Comparison of ENCODE assay signal across 8 cellular contexts in the genomic region with DNA sequence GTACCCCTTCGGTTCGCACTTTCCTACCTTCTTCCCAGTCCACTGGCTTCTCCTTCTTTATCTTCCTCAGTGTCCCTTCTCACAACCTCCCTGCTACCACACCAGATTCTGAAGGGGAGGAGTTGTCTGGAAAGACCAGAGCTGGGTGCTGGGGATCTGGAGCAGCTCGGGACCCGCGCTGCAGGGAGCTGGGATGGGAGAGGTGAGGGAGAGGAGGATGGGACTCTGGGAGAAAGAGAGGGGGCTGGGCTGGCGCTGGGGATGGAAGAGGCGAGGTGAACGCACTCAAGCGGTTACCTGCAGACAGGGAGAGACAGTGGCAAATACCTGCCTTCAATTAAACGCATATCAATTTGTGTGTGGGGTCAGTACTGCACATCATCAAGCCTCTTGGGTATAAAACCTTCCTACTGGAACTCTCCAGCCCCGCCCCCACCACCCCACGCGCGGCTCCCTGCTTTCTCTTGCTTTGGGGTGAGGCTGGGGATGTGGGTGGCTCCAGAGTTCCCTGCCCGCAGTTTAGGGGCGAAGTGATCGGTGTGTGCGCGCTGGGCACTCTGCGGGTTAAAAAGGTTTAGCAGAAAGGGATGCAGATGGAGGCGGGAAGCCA. TPM values are rescaled to one million over a fixed set of nuclear protein-coding genes. Genes with fewer than 3 reads are reported as not detected.
DNase-seq lines count a peak whose midpoint lies in the region; ATAC-seq, FAIRE-seq and TF ChIP-seq lines count a peak whose summit lies in the region.

No MANE protein-coding gene starts in this region.

- FAIRE-seq in GM12878 (lab: Jason Lieb, UNC), result no peak

- H3K4me1 Mint-ChIP-seq in memory B cell, result peaks cover 17% of the 10 kb centered on the region

- SMC1A ChIA-PET in GM12878 (lab: Charles Lee; ENCODE audit: uncharacterized antibody, unreplicated experiment), result interaction anchor here (0.7 to 1.2 kb wide), 2 partner anchors 12 to 17 kb away, joined by 3 to 4 read pairs; no protein-coding TSS in a partner anchor

- DNase-seq in stimulated activated CD8-positive, alpha-beta memory T cell treated with anti-CD3 and anti-CD28 coated beads, Interleukin-4, amount 100 ng/mL, for 24 hours (ENCODE audit: low read depth), result peak; percentile 3
- DNase-seq in stimulated activated CD8-positive, alpha-beta memory T cell treated with anti-CD3 and anti-CD28 coated beads, Interleukin-4, amount 100 ng/mL, for 48 hours, result no peak
- DNase-seq in GM12878 (ENCODE audit: low read depth, low spot score) (no peak), memory B cell (ENCODE audit: low spot score in 2 of 2) (no peak), vagina (ENCODE audit: extremely low spot score in 2 of 2) (no peak), dedifferentiated amniotic fluid mesenchymal stem cell (ENCODE audit: extremely low spot score) (no peak), OCI-M2 (lab: John Stamatoyannopoulos, UW; ENCODE audit: unreplicated experiment) (no peak)

- H3K27ac ChIP-seq in GM12878 (ENCODE audit: control insufficient read depth, insufficient read depth) (no peak overlapping the region), vagina (peak overlapping the region; percentile 76)

- TF ChIP-seq EP300 in GM12878 (IDR thresholded peaks at IDR 0.05; ENCODE audit: borderline replicate concordance in 1 of 2, control insufficient read depth in 1 of 2, low read depth in 2 of 2, low read length in 2 of 2), result no peak

- in situ Hi-C loops in GM12878 (cut with MboI), result loop anchor here (10.0 kb wide), 1 partner anchor 371 kb away; the partner anchor contains the start of genes GIN1 and PPIP5K2

- H3K79me2 ChIP-seq in GM12878 (ENCODE audit: control insufficient read depth, insufficient read depth, low read length), result peaks cover 32% of the 10 kb centered on the region

- H3K4me2 ChIP-seq in GM12878 (ENCODE audit: control insufficient read depth, insufficient read depth), result peak overlapping the region; percentile 100

- H3K36me3 ChIP-seq in GM12878 (ENCODE audit: control insufficient read depth in 2 of 2, insufficient read depth in 2 of 2, low read length in 1 of 2) (no peaks in the 10 kb centered on the region), vagina (no peaks in the 10 kb centered on the region)

- CTCF ChIA-PET in GM12878 (lab: Yijun Ruan, JAX), result interaction anchor here (1.7 to 2.0 kb wide), 2 partner anchors 9 to 73 kb away, joined by 3 to 5 read pairs; no protein-coding TSS in a partner anchor

- no peak for TF ChIP-seq CTCF in GM12878 (IDR thresholded peaks at IDR 0.05 in 2 of 3, conservative IDR thresholded peaks at IDR 0.05 in 1 of 3; ENCODE audit: control insufficient read depth in 2 of 3, extremely low read depth in 1 of 3, insufficient read depth in 1 of 3, low read depth in 3 of 3, low read length in 3 of 3)
- no peak for TF ChIP-seq CTCF in vagina (IDR thresholded peaks at IDR 0.05)

- peak overlapping the region; percentile 87 for H3K9ac ChIP-seq in GM12878 (ENCODE audit: control insufficient read depth, insufficient read depth, low read length)

- H3K27me3 ChIP-seq in GM12878 (replicated peaks in 1 of 2; ENCODE audit: control insufficient read depth in 2 of 2, insufficient read depth in 2 of 2, low read length in 1 of 2) (no peaks in the 10 kb centered on the region; a peak in 1 of 4 replicates), vagina (no peaks in the 10 kb centered on the region)

- no peaks in the 10 kb centered on the region; the same call in 2 of the 3 replicates for H3K9me3 ChIP-seq in GM12878 (replicated peaks; ENCODE audit: control insufficient read depth, insufficient read depth, low read length)
- no peaks in the 10 kb centered on the region for H3K9me3 ChIP-seq in vagina

- no peaks in the 10 kb centered on the region for H3K36me3 Mint-ChIP-seq in memory B cell

- H2AFZ ChIP-seq in GM12878 (ENCODE audit: control insufficient read depth, low read depth, low read length), result peak overlapping the region; percentile 96

- H3K27ac Mint-ChIP-seq in memory B cell, result no peak overlapping the region

- peaks cover 11% of the 10 kb centered on the region for H3K4me1 ChIP-seq in GM12878 (ENCODE audit: control insufficient read depth, insufficient read depth, low read length)
- H3K4me1 ChIP-seq in vagina, result peaks cover 31% of the 10 kb centered on the region

- ATAC-seq in GM12878 (no peak), memory B cell (ENCODE audit: low read depth) (no peak), GM18505 (IDR thresholded peaks at IDR 0.05; ENCODE audit: unreplicated experiment) (no peak)

- TF ChIP-seq POLR2A in GM12878 (IDR thresholded peaks at IDR 0.05; ENCODE audit: low read depth, low read length), result no peak
- no peak for TF ChIP-seq POLR2A in vagina (IDR thresholded peaks at IDR 0.05)
- TF ChIP-seq POLR2A in GM18505 (IDR thresholded peaks at IDR 0.05; ENCODE audit: borderline replicate concordance, extremely low read depth, insufficient read depth, insufficient read length), result no peak

- BruUV-seq in GM12878 (replicated peaks; lab: Mats Ljungman, UMichigan), result no TSS peak

- intact Hi-C loops in GM12878 (cut with micrococcal nuclease; ENCODE audit: unreplicated experiment), result no loop called here
- intact Hi-C loops in vagina (cut with DNase I), result no loop called here

- no peaks in the 10 kb centered on the region for H4K20me1 ChIP-seq in GM12878 (ENCODE audit: control insufficient read depth, insufficient read depth)

- peak overlapping the region; percentile 99 for H3K4me3 ChIP-seq in GM12878
- peak overlapping the region; percentile 69 to 81 for H3K4me3 ChIP-seq in vagina

- TF ChIP-seq RAD21 in GM12878 (IDR thresholded peaks at IDR 0.05; ENCODE audit: insufficient read depth, low read depth, low read length), result no peak

- WGBS in GM12878 (ENCODE audit: insufficient coverage, insufficient replicate concordance, low lambda C conversion rate, missing lambda C conversion rate), result 47% methylated on average over 19 of the region's 21 CpGs

- H3K27me3 Mint-ChIP-seq in memory B cell, result peaks cover 16% of the 10 kb centered on the region

- H3K9me3 Mint-ChIP-seq in memory B cell, result no peaks in the 10 kb centered on the region

- RAD21 ChIA-PET in GM12878 (lab: Charles Lee; ENCODE audit: unreplicated experiment), result interaction anchor here (1.1 kb wide), 1 partner anchor 73 kb away, joined by 3 read pairs; no protein-coding TSS in a partner anchor

- H3K4me3 Mint-ChIP-seq in memory B cell, result peak overlapping the region; percentile 87

- POLR2A ChIA-PET in GM12878 (lab: Charles Lee), result no interaction called here

TF ChIP-seq in GM12878, 131 proteins besides CTCF, POLR2A, EP300 and RAD21:
- TF ChIP-seq, protein P1, sequence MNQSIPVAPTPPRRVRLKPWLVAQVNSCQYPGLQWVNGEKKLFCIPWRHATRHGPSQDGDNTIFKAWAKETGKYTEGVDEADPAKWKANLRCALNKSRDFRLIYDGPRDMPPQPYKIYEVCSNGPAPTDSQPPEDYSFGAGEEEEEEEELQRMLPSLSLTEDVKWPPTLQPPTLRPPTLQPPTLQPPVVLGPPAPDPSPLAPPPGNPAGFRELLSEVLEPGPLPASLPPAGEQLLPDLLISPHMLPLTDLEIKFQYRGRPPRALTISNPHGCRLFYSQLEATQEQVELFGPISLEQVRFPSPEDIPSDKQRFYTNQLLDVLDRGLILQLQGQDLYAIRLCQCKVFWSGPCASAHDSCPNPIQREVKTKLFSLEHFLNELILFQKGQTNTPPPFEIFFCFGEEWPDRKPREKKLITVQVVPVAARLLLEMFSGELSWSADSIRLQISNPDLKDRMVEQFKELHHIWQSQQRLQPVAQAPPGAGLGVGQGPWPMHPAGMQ (IDR thresholded peaks at IDR 0.05; ENCODE audit: borderline replicate concordance), result no peak
- TF ChIP-seq ZNF207 (IDR thresholded peaks at IDR 0.05; ENCODE audit: borderline replicate concordance), result no peak
- TF ChIP-seq SMC3 (IDR thresholded peaks at IDR 0.05; ENCODE audit: borderline replicate concordance, low read length), result no peak
- no peak for TF ChIP-seq TCF12 (IDR thresholded peaks at IDR 0.05; ENCODE audit: low read depth, low read length)
- no peak for TF ChIP-seq SPI1 (IDR thresholded peaks at IDR 0.05; ENCODE audit: borderline replicate concordance, insufficient read depth, low read depth, low read length)
- no peak for TF ChIP-seq GABPA (IDR thresholded peaks at IDR 0.05; ENCODE audit: low read depth)
- no peak for TF ChIP-seq MYB (IDR thresholded peaks at IDR 0.05; ENCODE audit: borderline replicate concordance, low read depth, low read length)
- no peak for TF ChIP-seq IKZF2 (IDR thresholded peaks at IDR 0.05)
- no peak for TF ChIP-seq JUNB (IDR thresholded peaks at IDR 0.05)

RNA-seq across cellular contexts. Expression of gene PAM, which starts 1.1 kb away (rescaled TPM):
- 281 and 287 TPM in 2 replicates for total RNA-seq in GM12878 (2013; cell fraction: nucleolus; rRNA removed)
- total RNA-seq in GM12878 (2014; rRNA removed) (15.0 and 15.5 TPM in 2 replicates), GM12878 (2014; rRNA removed; fragmentation: Illumina TruSeq; extraction: Trizol) (15.9 and 18.0 TPM in 2 replicates), GM12878 (2021) (21.3 and 23.0 TPM in 2 replicates), vagina (136 TPM)
- 24.4 TPM for polyA plus RNA-seq in GM12878 (2011; ENCODE audit: low read depth)
- polyA plus RNA-seq in GM12878 (2011; rRNA removed) (72.5 and 103 TPM in 2 replicates), GM12878 (2014; fragmentation: Illumina TruSeq; extraction: Trizol) (15.8 and 22.1 TPM in 2 replicates), GM12878 (2014; fragmentation: Nextera tagmentation; extraction: Ambion mirVana) (1 to 10 TPM; 5.5 to 7.4 TPM), GM12878 (2014; rRNA removed) (12.6 and 14.4 TPM in 2 replicates), GM12878 (2016; fragmentation: Nextera tagmentation; extraction: Ambion mirVana) (10 to 100 TPM; 13.2 to 16.1 TPM)
- 23.6 and 31.0 TPM in 2 replicates for polyA plus RNA-seq in GM12878 (2011; cell fraction: cytosol; rRNA removed)
- polyA plus RNA-seq in GM12878 (2011; cell fraction: nucleus; rRNA removed), result 80.9 and 98.5 TPM in 2 replicates
- 25.9 and 36.5 TPM in 2 replicates for polyA plus RNA-seq in GM12878 (2012)
- 83.0 and 86.2 TPM in 2 replicates for polyA minus RNA-seq in GM12878 (2011; rRNA and poly(A)+ RNA removed)
- 16.5 and 23.9 TPM in 2 replicates for polyA minus RNA-seq in GM12878 (2011; cell fraction: cytosol; rRNA and poly(A)+ RNA removed)
- 165 and 182 TPM in 2 replicates for polyA minus RNA-seq in GM12878 (2011; cell fraction: nucleus; rRNA and poly(A)+ RNA removed)
